ENCODE assay signal across 2 cellular contexts in genomic region chr3:125211523-125212095, GRCh38.
A peak's percentile ranks its signal among the peaks of the same experiment; 100 is the strongest.
TF ChIP-seq lines count a peak whose summit lies in the region.

No MANE protein-coding gene starts in this region.

TF ChIP-seq in IMR-90, 13 proteins besides CTCF, POLR2A, EP300 and RAD21:
- TF ChIP-seq NFE2L2 (IDR thresholded peaks at IDR 0.05; ENCODE audit: low read depth, low read length) (no peak), FOS (IDR thresholded peaks at IDR 0.05; ENCODE audit: low read depth, low read length) (no peak), CHD1 (IDR thresholded peaks at IDR 0.05; ENCODE audit: low read depth, low read length) (no peak), BHLHE40 (IDR thresholded peaks at IDR 0.05; ENCODE audit: low read depth, low read length) (no peak), RCOR1 (IDR thresholded peaks at IDR 0.05; ENCODE audit: insufficient replicate concordance, low read length) (no peak), MXI1 (IDR thresholded peaks at IDR 0.05; ENCODE audit: borderline replicate concordance, low read depth, low read length) (no peak), MAZ (IDR thresholded peaks at IDR 0.05; ENCODE audit: borderline replicate concordance, low read depth, low read length) (no peak), MAFK (IDR thresholded peaks at IDR 0.05; ENCODE audit: low read depth, low read length) (no peak), ELK1 (IDR thresholded peaks at IDR 0.05; ENCODE audit: borderline replicate concordance, low read depth, low read length) (no peak), SMC3 (IDR thresholded peaks at IDR 0.05; ENCODE audit: low read depth, low read length) (no peak), RFX5 (IDR thresholded peaks at IDR 0.05; ENCODE audit: low read depth, low read length) (no peak), CEBPB (IDR thresholded peaks at IDR 0.05; ENCODE audit: low read depth, low read length) (no peak)
- TF ChIP-seq, protein P1, sequence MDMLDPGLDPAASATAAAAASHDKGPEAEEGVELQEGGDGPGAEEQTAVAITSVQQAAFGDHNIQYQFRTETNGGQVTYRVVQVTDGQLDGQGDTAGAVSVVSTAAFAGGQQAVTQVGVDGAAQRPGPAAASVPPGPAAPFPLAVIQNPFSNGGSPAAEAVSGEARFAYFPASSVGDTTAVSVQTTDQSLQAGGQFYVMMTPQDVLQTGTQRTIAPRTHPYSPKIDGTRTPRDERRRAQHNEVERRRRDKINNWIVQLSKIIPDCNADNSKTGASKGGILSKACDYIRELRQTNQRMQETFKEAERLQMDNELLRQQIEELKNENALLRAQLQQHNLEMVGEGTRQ (IDR thresholded peaks at IDR 0.05; ENCODE audit: low read depth, low read length), result no peak

TF ChIP-seq in H1, 55 proteins besides CTCF, POLR2A, EP300 and RAD21:
- TF ChIP-seq ASH2L (IDR thresholded peaks at IDR 0.05; ENCODE audit: low read length), result peak; percentile 11
- TF ChIP-seq, protein P2, sequence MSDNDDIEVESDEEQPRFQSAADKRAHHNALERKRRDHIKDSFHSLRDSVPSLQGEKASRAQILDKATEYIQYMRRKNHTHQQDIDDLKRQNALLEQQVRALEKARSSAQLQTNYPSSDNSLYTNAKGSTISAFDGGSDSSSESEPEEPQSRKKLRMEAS (IDR thresholded peaks at IDR 0.05), result no peak
